In the genomic region with DNA sequence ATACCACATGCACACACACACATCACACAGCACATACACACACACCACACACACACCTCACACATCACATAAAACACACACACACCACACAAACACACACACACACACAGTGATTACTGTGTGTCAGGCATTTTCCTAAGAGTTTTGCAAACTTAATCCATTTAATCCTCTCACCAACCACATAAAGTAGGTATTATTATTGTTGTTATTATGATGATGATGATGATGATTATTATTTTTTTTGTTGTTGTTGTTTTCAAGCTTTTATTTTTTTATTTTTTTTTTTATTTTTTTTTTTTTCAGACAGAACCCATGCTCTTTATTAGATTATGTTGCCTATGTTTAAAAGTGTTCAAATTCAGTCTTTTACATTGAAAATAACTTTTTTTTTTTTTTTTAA, we compare ENCODE assay signal across 17 cellular contexts. TPM values are rescaled to one million over a fixed set of nuclear protein-coding genes. Genes with fewer than 3 reads are reported as not detected.
DNase-seq lines count a peak whose midpoint lies in the region; ATAC-seq and TF ChIP-seq lines count a peak whose summit lies in the region.
"Had no signal": no experiment of that assay in that cellular context is flagged by ENCODE, and none has a peak within 500 bp of the region (broad histone marks: within the 10 kb centered on the region; RNA-seq: fewer than 3 reads in every experiment).

No MANE protein-coding gene starts in this region.

- no peak for DNase-seq in stimulated activated naive CD8-positive, alpha-beta T cell treated with anti-CD3 and anti-CD28 coated beads, Interleukin-15, Interleukin-2, amounts not matched to agents 100 U/mL and 50 U/mL, for 24 hours
- DNase-seq in activated CD8-positive, alpha-beta T cell treated with anti-CD3 and anti-CD28 coated beads for 36 hours: no peak
- DNase-seq in fibroblast of lung (ENCODE audit: low read depth in 2 of 2): no peak
- no peak for DNase-seq in nucleus accumbens (lab: John Stamatoyannopoulos, UW)
- DNase-seq in NCI-H1930 (lab: John Stamatoyannopoulos, UW): no peak
- no peak for DNase-seq in retina
- DNase-seq: activated effector memory CD4-positive, alpha-beta T cell treated with Interleukin-2 at 50 U/mL for 16 hours; GOT3; midbrain; NCI-H146; NCI-H226; occipital lobe; stimulated activated CD4-positive, alpha-beta T cell treated with anti-CD3 and anti-CD28 coated beads, Interleukin-2, amount 100 ng/mL, for 24 hours had no signal

- H3K9me3 Mint-ChIP-seq in stimulated activated naive CD8-positive, alpha-beta T cell treated with anti-CD3 and anti-CD28 coated beads, Interleukin-15, Interleukin-2, amounts not matched to agents 100 ng/mL and 50 ng/mL, for 24 hours: no peaks in the 10 kb centered on the region
- H3K9me3 Mint-ChIP-seq in activated CD8-positive, alpha-beta T cell treated with anti-CD3 and anti-CD28 coated beads for 36 hours: no peaks in the 10 kb centered on the region

- no peak overlapping the region for H3K9ac ChIP-seq in fibroblast of lung (ENCODE audit: insufficient read depth, low read length)

- H3K9me3 ChIP-seq in fibroblast of lung (ENCODE audit: control insufficient read depth, insufficient read depth, low read depth, low read length): no peaks in the 10 kb centered on the region
- H3K9me3 ChIP-seq: breast epithelium, thoracic aorta had no signal

- no peaks in the 10 kb centered on the region for H3K27me3 ChIP-seq in fibroblast of lung (ENCODE audit: control insufficient read depth, insufficient read depth, low read length)
- H3K27me3 ChIP-seq: breast epithelium had no signal

- H3K4me3 Mint-ChIP-seq in stimulated activated naive CD8-positive, alpha-beta T cell treated with anti-CD3 and anti-CD28 coated beads, Interleukin-15, Interleukin-2, amounts not matched to agents 100 ng/mL and 50 ng/mL, for 24 hours: peak overlapping the region; percentile 28
- H3K4me3 Mint-ChIP-seq in activated CD8-positive, alpha-beta T cell treated with anti-CD3 and anti-CD28 coated beads for 36 hours: peak overlapping the region; percentile 27

- H3K4me3 ChIP-seq in fibroblast of lung (replicated peaks in 1 of 4; ENCODE audit: control extremely low read depth in 1 of 4, insufficient read depth in 1 of 4, low read depth in 3 of 4, low read length in 4 of 4): no peak overlapping the region
- H3K4me3 ChIP-seq: breast epithelium, thoracic aorta had no signal

- H3K36me3 ChIP-seq in fibroblast of lung (ENCODE audit: control insufficient read depth, insufficient read depth, low read length): peaks cover 10% of the 10 kb centered on the region

- no peak for TF ChIP-seq CTCF in activated CD8-positive, alpha-beta T cell treated with anti-CD3 and anti-CD28 coated beads for 36 hours (IDR thresholded peaks at IDR 0.05)
- no peak for TF ChIP-seq CTCF in fibroblast of lung (conservative IDR thresholded peaks at IDR 0.05 in 1 of 2, IDR thresholded peaks at IDR 0.05 in 1 of 2; ENCODE audit: low read depth in 1 of 2, low read length in 2 of 2)

- peaks cover 48% of the 10 kb centered on the region for H3K36me3 Mint-ChIP-seq in stimulated activated naive CD8-positive, alpha-beta T cell treated with anti-CD3 and anti-CD28 coated beads, Interleukin-15, Interleukin-2, amounts not matched to agents 100 ng/mL and 50 ng/mL, for 24 hours (ENCODE audit: low read depth)
- peaks cover 46% of the 10 kb centered on the region for H3K36me3 Mint-ChIP-seq in activated CD8-positive, alpha-beta T cell treated with anti-CD3 and anti-CD28 coated beads for 36 hours (ENCODE audit: low read depth)

- ATAC-seq in stimulated activated naive CD8-positive, alpha-beta T cell treated with anti-CD3 and anti-CD28 coated beads, Interleukin-15, Interleukin-2, amounts not matched to agents 100 U/mL and 50 U/mL, for 24 hours: no peak
- no peak for ATAC-seq in activated CD8-positive, alpha-beta T cell treated with anti-CD3 and anti-CD28 coated beads for 36 hours
- no peak for ATAC-seq in GM19324 (IDR thresholded peaks at IDR 0.05; ENCODE audit: low FRiP score, unreplicated experiment)

- CTCF ChIA-PET in activated CD8-positive, alpha-beta T cell treated with anti-CD3 and anti-CD28 coated beads for 36 hours (lab: Charles Lee): interaction anchor here (3.0 kb wide), 1 partner anchor 30 kb away, joined by 12 read pairs; no protein-coding TSS in a partner anchor

- H2AFZ ChIP-seq in fibroblast of lung (ENCODE audit: low read length): no peak overlapping the region

- H3K79me2 ChIP-seq in fibroblast of lung (ENCODE audit: control insufficient read depth, insufficient read depth, low read length): peaks cover 10% of the 10 kb centered on the region

- H3K4me1 ChIP-seq in fibroblast of lung (ENCODE audit: control insufficient read depth, extremely low read depth, insufficient read depth, low read length): peaks cover 40% of the 10 kb centered on the region
- H3K4me1 ChIP-seq: breast epithelium had no signal

- H3K27me3 Mint-ChIP-seq in stimulated activated naive CD8-positive, alpha-beta T cell treated with anti-CD3 and anti-CD28 coated beads, Interleukin-15, Interleukin-2, amounts not matched to agents 100 ng/mL and 50 ng/mL, for 24 hours: no peaks in the 10 kb centered on the region
- no peaks in the 10 kb centered on the region for H3K27me3 Mint-ChIP-seq in activated CD8-positive, alpha-beta T cell treated with anti-CD3 and anti-CD28 coated beads for 36 hours

- H3K4me2 ChIP-seq in fibroblast of lung (ENCODE audit: extremely low read depth, insufficient read depth, low read length): no peak overlapping the region

- H3K4me1 Mint-ChIP-seq in stimulated activated naive CD8-positive, alpha-beta T cell treated with anti-CD3 and anti-CD28 coated beads, Interleukin-15, Interleukin-2, amounts not matched to agents 100 ng/mL and 50 ng/mL, for 24 hours (ENCODE audit: low read depth): peaks cover 43% of the 10 kb centered on the region
- peaks cover 40% of the 10 kb centered on the region for H3K4me1 Mint-ChIP-seq in activated CD8-positive, alpha-beta T cell treated with anti-CD3 and anti-CD28 coated beads for 36 hours (ENCODE audit: low read depth)

- H4K20me1 ChIP-seq in fibroblast of lung (ENCODE audit: control insufficient read depth, extremely low read depth, insufficient read depth, low read length): no peaks in the 10 kb centered on the region

- POLR2A ChIA-PET in activated CD8-positive, alpha-beta T cell treated with anti-CD3 and anti-CD28 coated beads for 36 hours (lab: Charles Lee): interaction anchor here (0.7 kb wide), 1 partner anchor 336 kb away, joined by 3 read pairs; no protein-coding TSS in a partner anchor

- H3K27ac Mint-ChIP-seq in stimulated activated naive CD8-positive, alpha-beta T cell treated with anti-CD3 and anti-CD28 coated beads, Interleukin-15, Interleukin-2, amounts not matched to agents 100 ng/mL and 50 ng/mL, for 24 hours: peak overlapping the region; percentile 94
- peak overlapping the region; percentile 89 for H3K27ac Mint-ChIP-seq in activated CD8-positive, alpha-beta T cell treated with anti-CD3 and anti-CD28 coated beads for 36 hours

- intact Hi-C loops in activated CD8-positive, alpha-beta T cell treated with anti-CD3 and anti-CD28 coated beads for 36 hours (cut with micrococcal nuclease): no loop called here

- peak overlapping the region; percentile 68 for H3K27ac ChIP-seq in fibroblast of lung (ENCODE audit: insufficient read depth, low read length)
- H3K27ac ChIP-seq: breast epithelium, thoracic aorta had no signal

RNA-seq across cellular contexts. Expression of a gene that starts 31.5 kb away (rescaled TPM):
- total RNA-seq in activated CD8-positive, alpha-beta T cell treated with anti-CD3 and anti-CD28 coated beads for 36 hours: 10 to 100 TPM; 58.7 to 61.2 TPM
- total RNA-seq in fibroblast of lung: 23.6 and 45.9 TPM in 2 replicates
- polyA plus RNA-seq in fibroblast of lung: 10.0 and 20.2 TPM in 2 replicates
- 11.7 and 22.0 TPM in 2 replicates for polyA plus RNA-seq in fibroblast of lung (2012)
- polyA minus RNA-seq in fibroblast of lung (ENCODE audit: low replicate concordance): 24.2 and 55.5 TPM in 2 replicates
